ENCODE assay signal across 21 cellular contexts in genomic region chr3:52441772-52442332, GRCh38. TPM values are rescaled to one million over a fixed set of nuclear protein-coding genes. Genes with fewer than 3 reads are reported as not detected.
DNase-seq lines count a peak whose midpoint lies in the region; ATAC-seq and TF ChIP-seq lines count a peak whose summit lies in the region.
"Had no signal": no experiment of that assay in that cellular context is flagged by ENCODE, and none has a peak within 500 bp of the region (broad histone marks: within the 10 kb centered on the region; RNA-seq: fewer than 3 reads in every experiment).

No MANE protein-coding gene starts in this region.

- H3K27me3 ChIP-seq in left ventricle myocardium inferior (ENCODE audit: low read depth) (no peaks in the 10 kb centered on the region), Peyer's patch (no peaks in the 10 kb centered on the region), upper lobe of right lung (no peaks in the 10 kb centered on the region), uterus (no peaks in the 10 kb centered on the region)
- H3K27me3 ChIP-seq: SJSA1 had no signal

- no peak overlapping the region for H3K4me3 Mint-ChIP-seq in activated CD8-positive, alpha-beta T cell treated with anti-CD3 and anti-CD28 coated beads for 36 hours
- H3K4me3 Mint-ChIP-seq: CD4-positive, alpha-beta memory T cell; IgD-negative memory B cell had no signal

- H3K36me3 ChIP-seq in left ventricle myocardium inferior (peaks cover 5% of the 10 kb centered on the region), Peyer's patch (no peaks in the 10 kb centered on the region), upper lobe of right lung (no peaks in the 10 kb centered on the region), uterus (no peaks in the 10 kb centered on the region)
- H3K36me3 ChIP-seq: SJSA1 had no signal

- peak overlapping the region; percentile 53 for H3K4me3 ChIP-seq in left ventricle myocardium inferior
- H3K4me3 ChIP-seq in Peyer's patch, result no peak overlapping the region
- no peak overlapping the region for H3K4me3 ChIP-seq in upper lobe of right lung
- H3K4me3 ChIP-seq in uterus, result no peak overlapping the region
- H3K4me3 ChIP-seq: GM12878, GM23248, SJSA1 had no signal

- H3K27ac ChIP-seq in left ventricle myocardium inferior (replicated peaks) (no peak overlapping the region), Peyer's patch (no peak overlapping the region), upper lobe of right lung (no peak overlapping the region), uterus (no peak overlapping the region)
- H3K27ac ChIP-seq: GM23248, SJSA1 had no signal

- no peaks in the 10 kb centered on the region for H3K9me3 ChIP-seq in left ventricle myocardium inferior (replicated peaks)
- no peaks in the 10 kb centered on the region for H3K9me3 ChIP-seq in Peyer's patch
- H3K9me3 ChIP-seq in upper lobe of right lung, result no peaks in the 10 kb centered on the region
- no peaks in the 10 kb centered on the region for H3K9me3 ChIP-seq in uterus
- H3K9me3 ChIP-seq: SJSA1 had no signal

- peaks cover 2% of the 10 kb centered on the region for H3K4me1 Mint-ChIP-seq in activated CD8-positive, alpha-beta T cell treated with anti-CD3 and anti-CD28 coated beads for 36 hours (ENCODE audit: low read depth)

- H3K9me3 Mint-ChIP-seq in activated CD8-positive, alpha-beta T cell treated with anti-CD3 and anti-CD28 coated beads for 36 hours, result no peaks in the 10 kb centered on the region
- H3K9me3 Mint-ChIP-seq: CD4-positive, alpha-beta memory T cell; IgD-negative memory B cell had no signal

- POLR2A ChIA-PET in activated CD8-positive, alpha-beta T cell treated with anti-CD3 and anti-CD28 coated beads for 36 hours (lab: Charles Lee), result interaction anchor here (0.6 kb wide), 1 partner anchor 245 kb away, joined by 4 read pairs; no protein-coding TSS in a partner anchor

- CTCF ChIA-PET in activated CD8-positive, alpha-beta T cell treated with anti-CD3 and anti-CD28 coated beads for 36 hours (lab: Charles Lee), result interaction anchor here (1.0 to 2.0 kb wide), 4 partner anchors 12 to 14 kb away, joined by 3 to 5 read pairs (median 4); partner anchors contain the start of gene TNNC1

- TF ChIP-seq POLR2A in Peyer's patch (IDR thresholded peaks at IDR 0.05), result no peak
- no peak for TF ChIP-seq POLR2A in uterus (IDR thresholded peaks at IDR 0.05)

- H3K27ac Mint-ChIP-seq in activated CD8-positive, alpha-beta T cell treated with anti-CD3 and anti-CD28 coated beads for 36 hours, result no peak overlapping the region
- H3K27ac Mint-ChIP-seq: CD4-positive, alpha-beta memory T cell; IgD-negative memory B cell had no signal

- no peak for TF ChIP-seq CTCF in left ventricle myocardium inferior (IDR thresholded peaks at IDR 0.05; ENCODE audit: borderline replicate concordance)
- TF ChIP-seq CTCF in Peyer's patch (IDR thresholded peaks at IDR 0.05), result no peak
- TF ChIP-seq CTCF in upper lobe of right lung (IDR thresholded peaks at IDR 0.05), result no peak
- no peak for TF ChIP-seq CTCF in activated CD8-positive, alpha-beta T cell treated with anti-CD3 and anti-CD28 coated beads for 36 hours (IDR thresholded peaks at IDR 0.05)
- TF ChIP-seq CTCF in uterus (IDR thresholded peaks at IDR 0.05), result no peak

- DNase-seq in left ventricle myocardium inferior, result no peak
- DNase-seq in left ventricle myocardium superior, result no peak
- peak in 2 of 3 donors; percentile 28 to 30 for DNase-seq in Peyer's patch
- DNase-seq in posterior vena cava (ENCODE audit: low spot score), result peak; percentile 67
- DNase-seq in upper lobe of right lung, result peak; percentile 48
- no peak for DNase-seq in SIG-M5 treated with dmso at 0.1 percent for 504 hours (lab: John Stamatoyannopoulos, UW; ENCODE audit: unreplicated experiment)
- no peak for DNase-seq in activated CD8-positive, alpha-beta T cell treated with anti-CD3 and anti-CD28 coated beads for 36 hours
- DNase-seq in uterus, result no peak
- DNase-seq: CD4-positive, alpha-beta memory T cell; DND-41; GM23248; NCI-H1105; NCI-H2029 treated with DMSO at 0.1 percent for 48 hours; NCI-H345; NCI-H524 treated with DMSO at 0.1 percent for 48 hours; NCI-H82 had no signal

- ATAC-seq in left ventricle myocardium superior (no peak), upper lobe of right lung (no peak)
- no peak for ATAC-seq in activated CD8-positive, alpha-beta T cell treated with anti-CD3 and anti-CD28 coated beads for 36 hours
- ATAC-seq: GM12878, HCT116, Panc1 had no signal

- H3K36me3 Mint-ChIP-seq in activated CD8-positive, alpha-beta T cell treated with anti-CD3 and anti-CD28 coated beads for 36 hours (ENCODE audit: low read depth), result no peaks in the 10 kb centered on the region
- H3K36me3 Mint-ChIP-seq: CD4-positive, alpha-beta memory T cell; IgD-negative memory B cell had no signal

- no peaks in the 10 kb centered on the region for H3K27me3 Mint-ChIP-seq in activated CD8-positive, alpha-beta T cell treated with anti-CD3 and anti-CD28 coated beads for 36 hours
- H3K27me3 Mint-ChIP-seq: CD4-positive, alpha-beta memory T cell; IgD-negative memory B cell had no signal

- H3K4me1 ChIP-seq in left ventricle myocardium inferior (peaks cover 41% of the 10 kb centered on the region), Peyer's patch (peaks cover 0 to 9% (median 0%) of the 10 kb centered on the region in 4 donors), upper lobe of right lung (peaks cover 5% of the 10 kb centered on the region), uterus (no peaks in the 10 kb centered on the region)

- intact Hi-C loops in left ventricle myocardium inferior (cut with micrococcal nuclease) (no loop called here), left ventricle myocardium superior (cut with micrococcal nuclease) (no loop called here), posterior vena cava (cut with DNase I) (loop anchor here in 1 of 2 donors (10.0 kb wide), 1 partner anchor 437 kb away; no protein-coding TSS in a partner anchor), upper lobe of right lung (cut with DNase I) (no loop called here), uterus (cut with DNase I; ENCODE audit: low total_unique reads) (no loop called here)
- intact Hi-C loops in activated CD8-positive, alpha-beta T cell treated with anti-CD3 and anti-CD28 coated beads for 36 hours (cut with micrococcal nuclease), result no loop called here

RNA-seq across cellular contexts. Expression of gene SEMA3G, which starts 3.1 kb away (rescaled TPM):
- total RNA-seq in left ventricle myocardium inferior (9.2 TPM), left ventricle myocardium superior (9.1 TPM), Peyer's patch (10 to 100 TPM; 18.8 to 24.8 (median 22.0) TPM), posterior vena cava (10 to 100 TPM; 12.4 to 17.7 TPM), upper lobe of right lung (27.6 TPM), uterus (10 to 100 TPM in 3 of 4 donors, 1 to 10 TPM in 1; 4.4 to 91.2 (median 16.7) TPM)
- not detected for total RNA-seq in activated CD8-positive, alpha-beta T cell treated with anti-CD3 and anti-CD28 coated beads for 36 hours
- total RNA-seq: GM12878, GM23248 had no signal

RNA-seq across cellular contexts. Expression of gene TNNC1, which starts 12.0 kb away (rescaled TPM):
- total RNA-seq in left ventricle myocardium inferior, result 8,962 TPM
- total RNA-seq in left ventricle myocardium superior, result 8,945 TPM
- not detected for total RNA-seq in Peyer's patch
- total RNA-seq in posterior vena cava, result 1 to 10 TPM; 3.5 to 5.5 TPM
- total RNA-seq in upper lobe of right lung, result 88.9 TPM
- total RNA-seq in activated CD8-positive, alpha-beta T cell treated with anti-CD3 and anti-CD28 coated beads for 36 hours, result 1 to 10 TPM; 4.8 to 5.9 TPM
- total RNA-seq in uterus, result 1 to 10 TPM in 3 of 4 donors, not detected in 1; 3.0 to 4.4 (median 3.4) TPM
- total RNA-seq: GM23248 had no signal

RNA-seq across cellular contexts. Expression of gene NISCH, which starts 13.6 kb away (rescaled TPM):
- 44.3 TPM for total RNA-seq in left ventricle myocardium inferior
- total RNA-seq in left ventricle myocardium superior, result 48.3 TPM
- total RNA-seq in Peyer's patch, result 100 to 1,000 TPM in 3 of 4 donors, 10 to 100 TPM in 1; 65.7 to 150 (median 128) TPM
- 10 to 100 TPM; 53.0 to 65.2 TPM for total RNA-seq in posterior vena cava
- 94.6 TPM for total RNA-seq in upper lobe of right lung
- total RNA-seq in activated CD8-positive, alpha-beta T cell treated with anti-CD3 and anti-CD28 coated beads for 36 hours, result 10 to 100 TPM; 57.1 to 57.4 TPM
- 100 to 1,000 TPM in 2 of 4 donors, 10 to 100 TPM in 2; 50.0 to 157 (median 114) TPM for total RNA-seq in uterus

RNA-seq across cellular contexts. Expression of gene PHF7, which starts 31.4 kb away (rescaled TPM):
- total RNA-seq in left ventricle myocardium inferior (16.8 TPM), left ventricle myocardium superior (13.1 TPM), Peyer's patch (10 to 100 TPM; 12.4 to 34.6 (median 17.4) TPM), posterior vena cava (1 to 10 TPM; 6.4 to 9.2 TPM), upper lobe of right lung (6.8 TPM), uterus (10 to 100 TPM in 1 of 4 donors, 1 to 10 TPM in 3; 1.5 to 13.4 (median 6.1) TPM)
- 10 to 100 TPM; 18.4 to 20.6 TPM for total RNA-seq in activated CD8-positive, alpha-beta T cell treated with anti-CD3 and anti-CD28 coated beads for 36 hours

RNA-seq across cellular contexts. Expression of gene BAP1, which starts 32.0 kb away (rescaled TPM):
- 54.2 TPM for total RNA-seq in left ventricle myocardium inferior
- total RNA-seq in left ventricle myocardium superior, result 57.9 TPM
- 10 to 100 TPM; 49.9 to 94.4 (median 77.0) TPM for total RNA-seq in Peyer's patch
- total RNA-seq in posterior vena cava, result 10 to 100 TPM; 53.0 to 55.1 TPM
- total RNA-seq in upper lobe of right lung, result 71.4 TPM
- 100 to 1,000 TPM in 1 of 2 experiments, 10 to 100 TPM in 1; 98.1 to 101 TPM for total RNA-seq in activated CD8-positive, alpha-beta T cell treated with anti-CD3 and anti-CD28 coated beads for 36 hours
- 10 to 100 TPM; 14.6 to 66.8 (median 50.3) TPM for total RNA-seq in uterus

Comparison
In these comparisons a context has a peak if more than half of its experiments do, and no peak if none do; other contexts are left out.
1. DNase-seq: peak in Peyer's patch (2 of 3), posterior vena cava (single experiment) and upper lobe of right lung (single experiment); none in left ventricle myocardium inferior (single experiment), left ventricle myocardium superior (single experiment), SIG-M5 treated with dmso at 0.1 percent for 504 hours (single experiment), activated CD8-positive, alpha-beta T cell treated with anti-CD3 and anti-CD28 coated beads for 36 hours (single experiment) and uterus (0 of 2).
2. RNA of gene TNNC1, which starts 12.0 kb away (total RNA-seq): 8,962 TPM in left ventricle myocardium inferior (single experiment) and 8,945 TPM in left ventricle myocardium superior (single experiment); 88.9 TPM in upper lobe of right lung (single experiment), 4.8 to 5.9 TPM in activated CD8-positive, alpha-beta T cell treated with anti-CD3 and anti-CD28 coated beads for 36 hours, 3.5 to 5.5 TPM in posterior vena cava, 3.0 to 4.4 TPM in uterus and not detected in Peyer's patch; every median in the first group is over 10 times any median in the second.